Comparison of ENCODE assay signal across 8 cellular contexts in the genomic region with DNA sequence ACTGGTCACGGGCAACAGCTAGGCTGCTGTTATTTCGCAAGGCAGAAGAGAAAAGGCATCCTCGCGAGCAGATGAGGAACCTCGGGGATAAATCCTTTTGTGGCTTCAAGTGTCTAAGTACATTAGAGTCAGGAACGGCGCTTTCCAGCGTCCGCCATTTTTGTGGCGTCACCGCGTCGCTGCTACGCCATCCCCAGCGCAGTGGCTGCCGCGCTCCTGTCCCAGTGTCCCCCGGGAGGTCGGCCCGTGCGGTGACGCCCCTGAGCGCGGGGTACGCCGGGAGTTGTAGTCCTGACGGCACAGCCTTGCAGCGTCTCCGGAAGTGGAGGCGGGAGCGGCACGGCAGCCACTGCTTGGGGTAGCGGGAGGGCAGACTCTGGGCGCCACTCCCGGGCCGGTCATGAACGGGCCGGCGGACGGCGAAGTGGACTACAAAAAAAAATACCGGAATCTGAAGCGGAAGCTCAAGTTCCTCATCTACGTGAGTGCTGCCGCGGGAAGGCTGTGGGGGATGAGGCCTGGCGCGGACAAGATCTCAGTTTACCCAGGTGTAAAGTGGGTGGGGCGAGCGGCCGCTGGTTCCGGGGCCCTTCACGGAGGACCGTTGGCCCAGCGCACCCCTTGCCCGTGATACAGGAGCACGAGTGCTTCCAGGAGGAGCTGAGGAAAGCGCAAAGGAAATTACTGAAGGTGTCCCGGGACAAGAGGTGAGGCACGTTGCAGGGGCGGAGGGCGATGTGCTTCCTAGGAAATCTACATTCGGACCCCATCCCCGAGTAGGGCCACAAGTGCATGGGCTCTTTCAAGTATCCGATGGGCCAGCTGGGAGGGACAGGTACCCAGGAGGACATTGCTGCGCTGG. TPM values are rescaled to one million over a fixed set of nuclear protein-coding genes. Genes with fewer than 3 reads are reported as not detected.
DNase-seq lines count a peak whose midpoint lies in the region; ATAC-seq lines count a peak whose summit lies in the region.

A gene with protein sequence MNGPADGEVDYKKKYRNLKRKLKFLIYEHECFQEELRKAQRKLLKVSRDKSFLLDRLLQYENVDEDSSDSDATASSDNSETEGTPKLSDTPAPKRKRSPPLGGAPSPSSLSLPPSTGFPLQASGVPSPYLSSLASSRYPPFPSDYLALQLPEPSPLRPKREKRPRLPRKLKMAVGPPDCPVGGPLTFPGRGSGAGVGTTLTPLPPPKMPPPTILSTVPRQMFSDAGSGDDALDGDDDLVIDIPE (plus strand): TSS at position 331 of the 862 bp plus-strand sequence. CDS start 70 bp downstream, at position 401.

- POLR2A ChIA-PET in activated CD8-positive, alpha-beta memory T cell treated with anti-CD3 and anti-CD28 coated beads for 36 hours (lab: Charles Lee), result interaction anchor here (1.1 to 2.1 kb wide), 3 partner anchors 23 to 188 kb away, joined by 4 to 10 read pairs (median 8); a partner anchor contains a TSS

- H3K27me3 ChIP-seq in effector memory CD4-positive, alpha-beta T cell (replicated peaks; ENCODE audit: control insufficient read depth, insufficient read depth, low read length, poor library complexity, severe bottlenecking), result no peaks in the 10 kb centered on the region

- no peaks in the 10 kb centered on the region for H3K9me3 ChIP-seq in effector memory CD4-positive, alpha-beta T cell (ENCODE audit: control insufficient read depth, low read length)

- DNase-seq in CMK (ENCODE audit: low read depth) (peak; percentile 90), HS-27A (ENCODE audit: low read depth) (peak; percentile 81), NOMO-1 (lab: John Stamatoyannopoulos, UW; ENCODE audit: unreplicated experiment in 2 of 2) (peak; percentile 97), medulla oblongata (ENCODE audit: extremely low spot score) (peak; percentile 98)
- peak; percentile 95 to 99 (median 98) for DNase-seq in effector memory CD4-positive, alpha-beta T cell
- DNase-seq in stimulated activated CD8-positive, alpha-beta memory T cell treated with anti-CD3 and anti-CD28 coated beads, Interleukin-12 subunit alpha, Interleukin-12 subunit beta, amount 100 ng/mL, for 24 hours (ENCODE audit: extremely low read depth), result peak; percentile 98

- H3K4me3 ChIP-seq in effector memory CD4-positive, alpha-beta T cell (ENCODE audit: insufficient read depth, low read depth, low read length, poor library complexity, severe bottlenecking), result peak within 1 kb of the TSS; percentile 96

- H3K27ac ChIP-seq in effector memory CD4-positive, alpha-beta T cell (ENCODE audit: insufficient read depth, low read length, poor library complexity, severe bottlenecking), result peak within 1 kb of the TSS; percentile 99

- peak; percentile 82 for ATAC-seq in GM19467 (IDR thresholded peaks at IDR 0.05; ENCODE audit: unreplicated experiment)

- CTCF ChIA-PET in activated CD8-positive, alpha-beta memory T cell treated with anti-CD3 and anti-CD28 coated beads for 36 hours (lab: Charles Lee), result interaction anchor here (0.7 to 2.9 kb wide), 8 partner anchors 10 to 294 kb away, joined by 3 to 10 read pairs (median 4); no protein-coding TSS in a partner anchor

- peaks cover 17% of the 10 kb centered on the region for H3K4me1 ChIP-seq in effector memory CD4-positive, alpha-beta T cell (ENCODE audit: control insufficient read depth, insufficient read depth, low read length, poor library complexity, severe bottlenecking)

- H3K36me3 ChIP-seq in effector memory CD4-positive, alpha-beta T cell (ENCODE audit: control insufficient read depth, insufficient read depth, low read length), result peaks cover 36% of the 10 kb centered on the region

RNA-seq across cellular contexts. Expression of the gene that starts here (rescaled TPM):
- total RNA-seq in activated CD8-positive, alpha-beta memory T cell treated with anti-CD3 and anti-CD28 coated beads for 36 hours, result 100 to 1,000 TPM; 119 to 123 TPM

Comparison
In these comparisons a context has a peak if more than half of its experiments do, and no peak if none do; other contexts are left out.
1. Peak in every context shown above with its lines: DNase-seq, ATAC-seq, H3K4me3 ChIP-seq and H3K27ac ChIP-seq.